In genomic region chr19:16912780-16913179, GRCh38 we compare ENCODE assay signal across 7 cellular contexts. TPM values are rescaled to one million over a fixed set of nuclear protein-coding genes. Genes with fewer than 3 reads are reported as not detected.
"Had no signal": no experiment of that assay in that cellular context is flagged by ENCODE, and none has a peak within 500 bp of the region (broad histone marks: within the 10 kb centered on the region; RNA-seq: fewer than 3 reads in every experiment).

No MANE protein-coding gene starts in this region.

- H3K36me3 Mint-ChIP-seq: IgD-negative memory B cell had no signal

- H3K27me3 Mint-ChIP-seq: IgD-negative memory B cell had no signal

- H3K4me1 ChIP-seq: HAP-1 had no signal

- H3K36me3 ChIP-seq: HAP-1 had no signal

- DNase-seq: GM23248, GOT3, H7 had no signal

- H3K4me1 Mint-ChIP-seq: IgD-negative memory B cell had no signal

- H3K27ac ChIP-seq: GM23248 had no signal

- H3K4me3 ChIP-seq: GM23248, HAP-1 had no signal

- ATAC-seq: HCT116 had no signal

- H3K4me3 Mint-ChIP-seq: IgD-negative memory B cell had no signal

RNA-seq across cellular contexts. Expression of gene F2RL3, which starts 24.0 kb away (rescaled TPM):
- total RNA-seq: GM23248, H7, HT-29 had no signal
